In genomic region chr5:181217111-181217804, GRCh38 we compare ENCODE assay signal across 1 cellular context.
TF ChIP-seq lines count a peak whose summit lies in the region.

No MANE protein-coding gene starts in this region.

TF ChIP-seq in HepG2, 621 proteins besides CTCF, POLR2A, EP300 and RAD21 (continued from another document and continues in another):
- no peak for TF ChIP-seq TEAD3 (CRISPR knock-in tag; optimal IDR thresholded peaks at IDR 0.05; ENCODE audit: borderline replicate concordance)
- TF ChIP-seq SP4 (CRISPR knock-in tag; IDR thresholded peaks at IDR 0.05), result no peak
- no peak for TF ChIP-seq PREB (CRISPR knock-in tag; IDR thresholded peaks at IDR 0.05)
- TF ChIP-seq ATF3 (CRISPR knock-in tag; IDR thresholded peaks at IDR 0.05), result 0 out of 2 replicates have a peak, but pooled peaks have one; percentile 10
- no peak for TF ChIP-seq ZBTB2 (CRISPR knock-in tag; IDR thresholded peaks at IDR 0.05; ENCODE audit: low read depth)
- no peak for TF ChIP-seq ARID2 (CRISPR knock-in tag; IDR thresholded peaks at IDR 0.05; ENCODE audit: borderline replicate concordance)
- TF ChIP-seq NRL (CRISPR knock-in tag; IDR thresholded peaks at IDR 0.05; ENCODE audit: borderline replicate concordance), result no peak
- TF ChIP-seq MAFK (conservative IDR thresholded peaks at IDR 0.05 in 1 of 2, IDR thresholded peaks at IDR 0.05 in 1 of 2; ENCODE audit: low read length in 2 of 2), result no peak
- TF ChIP-seq ZFY (CRISPR knock-in tag; IDR thresholded peaks at IDR 0.05), result peak; percentile 20; the same call in 1 of the 2 replicates
- no peak for TF ChIP-seq SMAD9 (CRISPR knock-in tag; IDR thresholded peaks at IDR 0.05)
- TF ChIP-seq POGK (CRISPR knock-in tag; conservative IDR thresholded peaks at IDR 0.05), result no peak
- TF ChIP-seq ZFP41 (CRISPR knock-in tag; IDR thresholded peaks at IDR 0.05; ENCODE audit: borderline replicate concordance), result no peak
- no peak for TF ChIP-seq FOSL2 (CRISPR knock-in tag; IDR thresholded peaks at IDR 0.05)
- no peak for TF ChIP-seq ASH2L (IDR thresholded peaks at IDR 0.05; ENCODE audit: insufficient read length, low read depth, low read length)
- no peak for TF ChIP-seq ZBTB46 (CRISPR knock-in tag; IDR thresholded peaks at IDR 0.05; ENCODE audit: borderline replicate concordance)
- no peak for TF ChIP-seq ZMYM3 (CRISPR knock-in tag; IDR thresholded peaks at IDR 0.05)
- TF ChIP-seq ZNF20 (CRISPR knock-in tag; IDR thresholded peaks at IDR 0.05), result no peak
- no peak for TF ChIP-seq SUZ12 (IDR thresholded peaks at IDR 0.05; ENCODE audit: low read depth, low read length)
- no peak for TF ChIP-seq PRMT3 (CRISPR knock-in tag; IDR thresholded peaks at IDR 0.05; ENCODE audit: borderline replicate concordance, low read depth)
- TF ChIP-seq ZNF407 (CRISPR knock-in tag; IDR thresholded peaks at IDR 0.05; ENCODE audit: not compliant biosample characterization), result peak; percentile 44
- TF ChIP-seq HDAC1 (CRISPR knock-in tag; IDR thresholded peaks at IDR 0.05), result no peak
- no peak for TF ChIP-seq MIER3 (CRISPR knock-in tag; IDR thresholded peaks at IDR 0.05; ENCODE audit: borderline replicate concordance)
- no peak for TF ChIP-seq CREM (IDR thresholded peaks at IDR 0.05)
- TF ChIP-seq CREM (CRISPR knock-in tag; IDR thresholded peaks at IDR 0.05), result no peak
- TF ChIP-seq NFKB2 (CRISPR knock-in tag; IDR thresholded peaks at IDR 0.05; ENCODE audit: borderline replicate concordance), result no peak
- TF ChIP-seq GTF3A (CRISPR knock-in tag; conservative IDR thresholded peaks at IDR 0.05), result no peak
- no peak for TF ChIP-seq ZNF484 (CRISPR knock-in tag; IDR thresholded peaks at IDR 0.05; ENCODE audit: borderline replicate concordance, low read depth)
- no peak for TF ChIP-seq HBP1 (CRISPR knock-in tag; IDR thresholded peaks at IDR 0.05; ENCODE audit: low read depth)
- TF ChIP-seq ZSCAN12 (CRISPR knock-in tag; IDR thresholded peaks at IDR 0.05), result no peak
- no peak for TF ChIP-seq KAT7 (CRISPR knock-in tag; IDR thresholded peaks at IDR 0.05; ENCODE audit: borderline replicate concordance)
- no peak for TF ChIP-seq ZNF761 (CRISPR knock-in tag; conservative IDR thresholded peaks at IDR 0.05)
- TF ChIP-seq ZNF574 (CRISPR knock-in tag; IDR thresholded peaks at IDR 0.05), result no peak
- peak; percentile 74; the same call in 1 of the 2 replicates for TF ChIP-seq ZNF770 (CRISPR knock-in tag; IDR thresholded peaks at IDR 0.05)
- TF ChIP-seq YY1 (IDR thresholded peaks at IDR 0.05; ENCODE audit: insufficient read depth, insufficient replicate concordance, low read depth, low read length), result no peak
- TF ChIP-seq ZNF44 (CRISPR knock-in tag; IDR thresholded peaks at IDR 0.05), result no peak
- TF ChIP-seq ZNF576 (CRISPR knock-in tag; IDR thresholded peaks at IDR 0.05), result 0 out of 2 replicates have a peak, but pooled peaks have one; percentile 69
- TF ChIP-seq ZNF343 (CRISPR knock-in tag; IDR thresholded peaks at IDR 0.05), result no peak; the same call in 1 of the 2 replicates
